In the genomic region with DNA sequence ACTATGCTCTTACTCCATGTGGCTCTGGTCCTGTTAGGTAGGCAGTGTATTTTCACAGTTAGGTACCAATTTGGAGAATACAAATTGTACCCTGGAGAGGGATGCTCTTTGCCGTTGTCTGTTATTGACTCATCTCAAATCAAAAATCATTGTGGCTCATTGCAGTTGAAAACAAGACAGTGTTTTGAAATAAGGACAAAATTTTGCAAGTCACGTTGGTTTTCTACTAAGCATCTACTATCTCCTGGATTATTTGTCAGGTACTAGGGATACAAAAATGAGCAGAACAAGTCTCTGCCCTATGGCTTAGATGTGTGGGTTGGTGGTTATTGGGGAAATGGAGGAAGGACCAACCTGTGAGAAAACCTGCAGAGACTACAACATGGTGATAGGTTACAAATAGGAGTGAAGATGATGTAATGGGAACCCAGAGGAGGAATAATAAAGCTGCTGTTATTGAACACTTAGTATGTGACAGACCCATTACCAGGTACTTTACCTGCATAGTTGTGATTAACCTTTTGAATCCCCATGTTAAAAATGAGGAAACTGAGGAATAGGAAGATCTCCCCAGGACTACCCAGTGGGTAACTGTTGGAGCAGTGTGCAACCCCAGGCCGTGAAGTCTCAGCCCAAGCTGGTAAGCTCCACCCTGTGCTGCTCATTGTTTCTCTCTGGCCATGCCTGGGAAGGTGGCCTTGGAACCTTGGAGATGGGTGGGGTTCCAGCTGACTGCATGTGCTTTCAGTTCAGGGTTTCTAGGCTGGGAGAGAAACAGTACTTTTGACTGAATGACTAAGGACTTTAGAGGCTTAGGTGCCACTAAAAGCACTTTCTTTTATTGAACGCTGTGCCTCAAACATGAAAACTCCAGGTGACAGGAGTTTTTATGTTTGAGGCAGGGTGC, we compare ENCODE assay signal across 8 cellular contexts.
DNase-seq lines count a peak whose midpoint lies in the region; ATAC-seq, FAIRE-seq and TF ChIP-seq lines count a peak whose summit lies in the region.

No MANE protein-coding gene starts in this region.

- H2AK9ac ChIP-seq in IMR-90 (replicated peaks; ENCODE audit: low read depth, low read length, poor library complexity): peak overlapping the region; percentile 38

- CTCF ChIA-PET in IMR-90 (lab: Yijun Ruan, JAX): no interaction called here

- no peak for TF ChIP-seq RAD21 in IMR-90 (IDR thresholded peaks at IDR 0.05; ENCODE audit: low read length)

- H3K9me3 ChIP-seq in IMR-90 (ENCODE audit: control insufficient read depth, insufficient read depth, low read length): no peaks in the 10 kb centered on the region
- H3K9me3 ChIP-seq in trophoblast cell (ENCODE audit: insufficient read depth, low read depth, low read length): peaks cover 2% of the 10 kb centered on the region

- H2AFZ ChIP-seq in IMR-90 (replicated peaks; ENCODE audit: low read length, poor library complexity) (no peak overlapping the region), trophoblast cell (ENCODE audit: insufficient read depth, low read length, poor library complexity) (no peak overlapping the region)

- BruUV-seq in IMR-90 (replicated peaks; lab: Mats Ljungman, UMichigan): no TSS peak

- H3K4me3 ChIP-seq in IMR-90 (ENCODE audit: insufficient read depth, low read depth, low read length): no peak overlapping the region
- no peak overlapping the region for H3K4me3 ChIP-seq in bronchial epithelial cell (ENCODE audit: low read depth, low read length)
- H3K4me3 ChIP-seq in trophoblast cell (ENCODE audit: low read depth, low read length): no peak overlapping the region

- no peak overlapping the region for H2BK12ac ChIP-seq in trophoblast cell (ENCODE audit: low read length)

- H3K4me1 ChIP-seq in IMR-90 (ENCODE audit: control insufficient read depth, insufficient read depth, low read length) (peaks cover 26% of the 10 kb centered on the region), trophoblast cell (ENCODE audit: control insufficient read depth in 1 of 2, insufficient read depth in 2 of 2, low read length in 2 of 2) (peaks cover 6 to 9% of the 10 kb centered on the region in 2 experiments)

- H3K36me3 ChIP-seq in IMR-90 (ENCODE audit: control insufficient read depth, insufficient read depth, low read length): peaks cover 2% of the 10 kb centered on the region; the same call in 1 of the 2 replicates
- H3K36me3 ChIP-seq in bronchial epithelial cell (ENCODE audit: control insufficient read depth, insufficient read depth, low read length): no peaks in the 10 kb centered on the region
- H3K36me3 ChIP-seq in trophoblast cell (ENCODE audit: control insufficient read depth in 1 of 2, insufficient read depth in 2 of 2, low read length in 2 of 2): no peaks in the 10 kb centered on the region

- no peak overlapping the region for H4K5ac ChIP-seq in IMR-90 (ENCODE audit: low read depth, low read length)

- H4K91ac ChIP-seq in IMR-90 (ENCODE audit: insufficient read depth, low read depth, low read length): no peak overlapping the region
- H4K91ac ChIP-seq in trophoblast cell (ENCODE audit: low read depth, low read length): no peak overlapping the region

- no peak overlapping the region for H2BK120ac ChIP-seq in IMR-90 (ENCODE audit: low read depth, low read length)
- H2BK120ac ChIP-seq in trophoblast cell (ENCODE audit: insufficient read depth, low read length, poor library complexity): no peak overlapping the region

- no peak overlapping the region for H3K18ac ChIP-seq in IMR-90 (ENCODE audit: low read depth, low read length)
- no peak overlapping the region for H3K18ac ChIP-seq in trophoblast cell (ENCODE audit: low read length)

- DNase-seq in GM12892 (ENCODE audit: insufficient read length) (no peak), IMR-90 (no peak), bronchial epithelial cell (ENCODE audit: low read depth) (peak; percentile 55), COR-L47 (lab: John Stamatoyannopoulos, UW) (no peak), trophoblast cell (no peak)
- no peak for DNase-seq in effector CD4-positive, alpha-beta T cell

- no peak overlapping the region for H2BK20ac ChIP-seq in IMR-90 (ENCODE audit: low read depth, low read length)

- TF ChIP-seq POLR2A in GM12892 (IDR thresholded peaks at IDR 0.05; ENCODE audit: low read depth, low read length) (0 out of 2 replicates have a peak, but pooled peaks have one; percentile 15), IMR-90 (IDR thresholded peaks at IDR 0.05; ENCODE audit: low read depth, low read length) (no peak)

- in situ Hi-C loops in IMR-90 (cut with MboI; ENCODE audit: low sequenced_read_pairs): no loop called here

- FAIRE-seq in GM12892 (lab: Jason Lieb, UNC) (peak; percentile 46), bronchial epithelial cell (lab: Jason Lieb, UNC) (no peak)

- no peaks in the 10 kb centered on the region for H3K79me2 ChIP-seq in trophoblast cell (ENCODE audit: control insufficient read depth, insufficient read depth, low read length, poor library complexity)

- H3K27me3 Mint-ChIP-seq in nephron (ENCODE audit: low read depth): no peaks in the 10 kb centered on the region

- H2BK5ac ChIP-seq in IMR-90 (ENCODE audit: low read depth, low read length, poor library complexity, severe bottlenecking) (no peak overlapping the region), trophoblast cell (ENCODE audit: low read depth, low read length, poor library complexity) (no peak overlapping the region)

- H3K23ac ChIP-seq in IMR-90 (ENCODE audit: low read depth, low read length): 0 out of 2 replicates have a peak overlapping the region, but pooled peaks have one; percentile 32
- H3K23ac ChIP-seq in trophoblast cell (ENCODE audit: low read length): no peak overlapping the region

- dilution Hi-C loops in IMR-90 (cut with HindIII; ENCODE audit: low sequenced_read_pairs, unreplicated experiment): no loop called here

- no peak overlapping the region for H2AK5ac ChIP-seq in IMR-90 (ENCODE audit: low read depth, low read length)
- no peak overlapping the region for H2AK5ac ChIP-seq in trophoblast cell (ENCODE audit: low read length)

- H3K4ac ChIP-seq in IMR-90 (ENCODE audit: low read depth, low read length) (0 out of 2 replicates have a peak overlapping the region, but pooled peaks have one; percentile 17), trophoblast cell (ENCODE audit: low read depth, low read length) (no peak overlapping the region)

- H3K4me3 Mint-ChIP-seq in nephron: peak overlapping the region in 1 of 3 experiments; percentile 7

- H2BK15ac ChIP-seq in IMR-90 (ENCODE audit: low read depth, low read length): no peak overlapping the region

- no peaks in the 10 kb centered on the region for H3K9me3 Mint-ChIP-seq in nephron

- ATAC-seq in IMR-90 (ENCODE audit: low read depth) (no peak), HG03520 (IDR thresholded peaks at IDR 0.05; ENCODE audit: unreplicated experiment) (no peak)

- POLR2A ChIA-PET in IMR-90 (lab: Charles Lee; ENCODE audit: unreplicated experiment): no interaction called here

- no peak overlapping the region for H4K12ac ChIP-seq in trophoblast cell (ENCODE audit: low read depth, low read length)

- H3K27ac ChIP-seq in IMR-90 (ENCODE audit: insufficient read depth, low read length) (no peak overlapping the region), trophoblast cell (ENCODE audit: low read depth, low read length) (no peak overlapping the region)

- peak overlapping the region; percentile 65 to 90 (median 80) for H3K27ac Mint-ChIP-seq in nephron

- TF ChIP-seq CTCF in IMR-90 (conservative IDR thresholded peaks at IDR 0.05; ENCODE audit: low read depth, low read length): no peak
- TF ChIP-seq CTCF in bronchial epithelial cell (IDR thresholded peaks at IDR 0.05; ENCODE audit: insufficient read depth, low read length, severe bottlenecking): no peak
- TF ChIP-seq CTCF in nephron (IDR thresholded peaks at IDR 0.05; ENCODE audit: unreplicated experiment in 3 of 3): no peak

- H4K8ac ChIP-seq in IMR-90 (ENCODE audit: low read depth in 2 of 2, low read length in 2 of 2): no peak overlapping the region
- no peak overlapping the region for H4K8ac ChIP-seq in trophoblast cell (ENCODE audit: low read depth, low read length)

- no peaks in the 10 kb centered on the region for H3K27me3 ChIP-seq in IMR-90 (ENCODE audit: control insufficient read depth, insufficient read depth, low read length)
- H3K27me3 ChIP-seq in bronchial epithelial cell (ENCODE audit: control insufficient read depth, insufficient read depth, low read length): no peaks in the 10 kb centered on the region
- no peaks in the 10 kb centered on the region for H3K27me3 ChIP-seq in trophoblast cell (ENCODE audit: insufficient read depth, low read length)

- H3K4me2 ChIP-seq in IMR-90 (ENCODE audit: low read depth, low read length) (no peak overlapping the region), trophoblast cell (ENCODE audit: low read length) (no peak overlapping the region)

- WGBS in IMR-90 (ENCODE audit: extremely low coverage in 2 of 2, insufficient read length in 1 of 2), 2 experiments: no CpG with 5 or more reads among the region's 4 CpGs
- no CpG with 5 or more reads among the region's 4 CpGs for WGBS in trophoblast cell (ENCODE audit: extremely low coverage, insufficient coverage, insufficient read length)

- H3K79me1 ChIP-seq in IMR-90 (ENCODE audit: low read depth in 1 of 2, low read length in 2 of 2): peaks cover 34 to 83% of the 10 kb centered on the region in 2 experiments
- no peaks in the 10 kb centered on the region for H3K79me1 ChIP-seq in trophoblast cell (ENCODE audit: low read length)

- peaks cover 38% of the 10 kb centered on the region for H3K9me1 ChIP-seq in IMR-90 (ENCODE audit: insufficient read depth, low read length)

- intact Hi-C loops in IMR-90 (cut with micrococcal nuclease): no loop called here

- H4K20me1 ChIP-seq in IMR-90 (ENCODE audit: insufficient read depth, low read length): peaks cover 40% of the 10 kb centered on the region

- H3K14ac ChIP-seq in IMR-90 (replicated peaks; ENCODE audit: low read depth, low read length): 0 out of 2 replicates have a peak overlapping the region, but pooled peaks have one; percentile 12
- no peak overlapping the region for H3K14ac ChIP-seq in trophoblast cell (ENCODE audit: low read length)

- H3K56ac ChIP-seq in IMR-90 (ENCODE audit: extremely low read depth, insufficient read depth, low read length): no peak overlapping the region

- peaks cover 77% of the 10 kb centered on the region for H3K4me1 Mint-ChIP-seq in nephron

- no peak overlapping the region for H3K9ac ChIP-seq in IMR-90 (ENCODE audit: low read depth, low read length)
- H3K9ac ChIP-seq in trophoblast cell (ENCODE audit: low read length): no peak overlapping the region

- no peaks in the 10 kb centered on the region for H3K36me3 Mint-ChIP-seq in nephron (ENCODE audit: low read depth)

TF ChIP-seq in IMR-90, 13 proteins besides CTCF, POLR2A, EP300 and RAD21 (continues in another document):
- TF ChIP-seq, protein P1, sequence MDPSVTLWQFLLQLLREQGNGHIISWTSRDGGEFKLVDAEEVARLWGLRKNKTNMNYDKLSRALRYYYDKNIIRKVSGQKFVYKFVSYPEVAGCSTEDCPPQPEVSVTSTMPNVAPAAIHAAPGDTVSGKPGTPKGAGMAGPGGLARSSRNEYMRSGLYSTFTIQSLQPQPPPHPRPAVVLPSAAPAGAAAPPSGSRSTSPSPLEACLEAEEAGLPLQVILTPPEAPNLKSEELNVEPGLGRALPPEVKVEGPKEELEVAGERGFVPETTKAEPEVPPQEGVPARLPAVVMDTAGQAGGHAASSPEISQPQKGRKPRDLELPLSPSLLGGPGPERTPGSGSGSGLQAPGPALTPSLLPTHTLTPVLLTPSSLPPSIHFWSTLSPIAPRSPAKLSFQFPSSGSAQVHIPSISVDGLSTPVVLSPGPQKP (IDR thresholded peaks at IDR 0.05; ENCODE audit: borderline replicate concordance, low read depth, low read length): no peak
